In genomic region chr2:199404841-199405240, GRCh38 we compare ENCODE assay signal across 21 cellular contexts. TPM values are rescaled to one million over a fixed set of nuclear protein-coding genes. Genes with fewer than 3 reads are reported as not detected.
DNase-seq lines count a peak whose midpoint lies in the region; ATAC-seq, FAIRE-seq and TF ChIP-seq lines count a peak whose summit lies in the region.
"Had no signal": no experiment of that assay in that cellular context is flagged by ENCODE, and none has a peak within 500 bp of the region (broad histone marks: within the 10 kb centered on the region; RNA-seq: fewer than 3 reads in every experiment).

No MANE protein-coding gene starts in this region.

- H3K9me3 ChIP-seq in aorta (ENCODE audit: control insufficient read depth, low read length) = no peaks in the 10 kb centered on the region
- H3K9me3 ChIP-seq: Peyer's patch, uterus had no signal

- no peak for ATAC-seq in aorta (ENCODE audit: low FRiP score)
- ATAC-seq: stimulated activated naive CD8-positive, alpha-beta T cell treated with anti-CD3 and anti-CD28 coated beads, Interleukin-15, amount 100 ng/mL, for 72 hours had no signal

- no peaks in the 10 kb centered on the region for H3K4me1 ChIP-seq in aorta (ENCODE audit: control insufficient read depth in 1 of 2, insufficient read depth in 2 of 2, low read length in 2 of 2)
- H3K4me1 ChIP-seq: Peyer's patch, uterus had no signal

- DNase-seq in AG09319 (ENCODE audit: extremely low read depth, low read depth) (peak; percentile 5), M059J (ENCODE audit: low read depth) (peak; percentile 37), cardiac fibroblast (ENCODE audit: low read depth in 2 of 2) (peak; percentile 12 to 83), kidney epithelial cell (ENCODE audit: low read depth) (peak; percentile 9), COLO829 (ENCODE audit: low spot score) (no peak), aorta (no peak), HTR-8/SVneo (ENCODE audit: insufficient read length, low spot score) (no peak), DMS153 (lab: John Stamatoyannopoulos, UW) (no peak)
- DNase-seq: activated CD4-positive, alpha-beta T cell treated with anti-CD3 and anti-CD28 coated beads, Interleukin-2, amount 50 U/mL, for 4 hours; activated T-cell treated with anti-CD3 and anti-CD28 coated beads, Interleukin-2, amount 50 U/mL, for 48 hours; COR-L47; head of caudate nucleus; MM.1S; NCI-H526; nephron progenitor cell; Peyer's patch; stimulated activated naive CD8-positive, alpha-beta T cell treated with anti-CD3 and anti-CD28 coated beads, Interleukin-15, amount 100 ng/mL, for 72 hours; uterus had no signal

- H3K4me3 ChIP-seq in cardiac fibroblast (replicated peaks in 1 of 2; ENCODE audit: low read depth in 2 of 2, low read length in 2 of 2) (no peak overlapping the region), kidney epithelial cell (ENCODE audit: low read depth, low read length) (no peak overlapping the region), aorta (ENCODE audit: low read length in 2 of 2) (no peak overlapping the region)
- H3K4me3 ChIP-seq: Peyer's patch, uterus had no signal

- FAIRE-seq in HTR-8/SVneo (lab: Jason Lieb, UNC) = no peak
- FAIRE-seq: GM12892, H1, islet of Langerhans had no signal

- TF ChIP-seq CTCF in AG09319 (IDR thresholded peaks at IDR 0.05; ENCODE audit: low read depth, low read length) (no peak), cardiac fibroblast (IDR thresholded peaks at IDR 0.05; ENCODE audit: low read depth, low read length) (no peak), kidney epithelial cell (IDR thresholded peaks at IDR 0.05; ENCODE audit: insufficient read depth, low read length, poor library complexity, severe bottlenecking) (no peak)

- H3K36me3 ChIP-seq in kidney epithelial cell (ENCODE audit: control insufficient read depth, insufficient read depth, low read length) (no peaks in the 10 kb centered on the region), aorta (ENCODE audit: control insufficient read depth in 1 of 2, insufficient read depth in 2 of 2, low read length in 1 of 2) (peaks cover 0 to 2% of the 10 kb centered on the region in 2 donors)
- H3K36me3 ChIP-seq: uterus had no signal

- H3K27me3 ChIP-seq in kidney epithelial cell (ENCODE audit: control insufficient read depth, insufficient read depth, low read length) = no peaks in the 10 kb centered on the region
- no peaks in the 10 kb centered on the region for H3K27me3 ChIP-seq in aorta (ENCODE audit: control insufficient read depth in 1 of 2, insufficient read depth in 2 of 2, low read length in 1 of 2)
- H3K27me3 ChIP-seq: Peyer's patch, uterus had no signal

- no peak overlapping the region for H3K27ac ChIP-seq in aorta (ENCODE audit: low read depth in 1 of 2, low read length in 2 of 2)
- H3K27ac ChIP-seq: Peyer's patch, uterus had no signal

- intact Hi-C loops in aorta (cut with DNase I) = no loop called here

- WGBS in aorta, 2 donors = 97 to 100% methylated on average over 1 of the region's 1 CpG

RNA-seq across cellular contexts. Expression of gene SATB2, which starts 52.9 kb away (rescaled TPM):
- total RNA-seq in M059J (2014; rRNA removed; shearing (Covaris generic)) = 7.5 and 7.8 TPM in 2 replicates
- total RNA-seq in kidney epithelial cell (5.3 and 5.5 TPM in 2 replicates), aorta (10 to 100 TPM in 1 of 2 donors, 1 to 10 TPM in 1; 9.9 to 14.5 TPM)
- 1 to 10 TPM; 1.3 to 1.9 TPM for polyA plus RNA-seq in aorta

Comparison
In these comparisons a context has a peak if more than half of its experiments do, and no peak if none do; other contexts are left out.
1. DNase-seq: peak in AG09319 (single experiment), M059J (single experiment), cardiac fibroblast (2 of 2) and kidney epithelial cell (single experiment); none in COLO829 (single experiment), aorta (0 of 2), HTR-8/SVneo (single experiment) and DMS153 (single experiment).